ENCODE assay signal across 10 cellular contexts in genomic region chr7:38584443-38585210, GRCh38. TPM values are rescaled to one million over a fixed set of nuclear protein-coding genes. Genes with fewer than 3 reads are reported as not detected.
DNase-seq lines count a peak whose midpoint lies in the region; FAIRE-seq and TF ChIP-seq lines count a peak whose summit lies in the region.
"Had no signal": no experiment of that assay in that cellular context is flagged by ENCODE, and none has a peak within 500 bp of the region (broad histone marks: within the 10 kb centered on the region; RNA-seq: fewer than 3 reads in every experiment).

No MANE protein-coding gene starts in this region.

- peaks cover 18 to 24% of the 10 kb centered on the region in 2 donors for H3K27me3 Mint-ChIP-seq in CD8-positive, alpha-beta memory T cell

- H3K23ac ChIP-seq in mesendoderm (ENCODE audit: low read length), result no peak overlapping the region

- H3K9ac ChIP-seq in mesendoderm (ENCODE audit: low read length) (no peak overlapping the region), kidney (ENCODE audit: low read length in 2 of 2) (no peak overlapping the region)

- no peak for FAIRE-seq in kidney (lab: Jason Lieb, UNC)

- no peak overlapping the region for H3K4ac ChIP-seq in mesendoderm (ENCODE audit: low read depth, low read length)

- no peaks in the 10 kb centered on the region for H3K9me3 ChIP-seq in CD8-positive, alpha-beta memory T cell (ENCODE audit: low read length)
- H3K9me3 ChIP-seq in kidney (ENCODE audit: control insufficient read depth in 1 of 2, low read length in 2 of 2), result no peaks in the 10 kb centered on the region

- H3K4me1 ChIP-seq in mesendoderm (ENCODE audit: control insufficient read depth, low read depth, low read length) (no peaks in the 10 kb centered on the region), kidney (ENCODE audit: control insufficient read depth in 1 of 2, insufficient read depth in 1 of 2, low read depth in 1 of 2, low read length in 2 of 2) (no peaks in the 10 kb centered on the region)
- H3K4me1 ChIP-seq in CD8-positive, alpha-beta memory T cell (ENCODE audit: insufficient read depth, low read length), result no peaks in the 10 kb centered on the region

- H3K4me3 ChIP-seq in choroid plexus epithelial cell (ENCODE audit: low read depth, low read length) (no peak overlapping the region), mesendoderm (ENCODE audit: low read length) (no peak overlapping the region), kidney (ENCODE audit: low read length in 2 of 2) (no peak overlapping the region)
- no peak overlapping the region for H3K4me3 ChIP-seq in CD8-positive, alpha-beta memory T cell (ENCODE audit: low read length)

- H3K9me3 Mint-ChIP-seq in CD8-positive, alpha-beta memory T cell, result peaks cover 0 to 2% (median 0%) of the 10 kb centered on the region in 5 donors

- H3K4me1 Mint-ChIP-seq in CD8-positive, alpha-beta memory T cell, result no peaks in the 10 kb centered on the region
- H3K4me1 Mint-ChIP-seq: CD4-positive, CD25-positive, alpha-beta regulatory T cell had no signal

- no peak overlapping the region for H3K18ac ChIP-seq in mesendoderm (ENCODE audit: low read length)

- POLR2A ChIA-PET in CD8-positive, alpha-beta memory T cell (lab: Charles Lee), result no interaction called here

- no peak for TF ChIP-seq CTCF in choroid plexus epithelial cell (conservative IDR thresholded peaks at IDR 0.05; ENCODE audit: low read depth, low read length)
- TF ChIP-seq CTCF in kidney (IDR thresholded peaks at IDR 0.05; ENCODE audit: borderline replicate concordance, extremely low read depth, insufficient read depth), result no peak

- no peak overlapping the region for H2AK5ac ChIP-seq in mesendoderm (ENCODE audit: low read length)

- H3K4me3 Mint-ChIP-seq in CD8-positive, alpha-beta memory T cell, result no peak overlapping the region
- H3K4me3 Mint-ChIP-seq: CD4-positive, CD25-positive, alpha-beta regulatory T cell had no signal

- no peak overlapping the region for H3K4me2 ChIP-seq in mesendoderm (ENCODE audit: low read length)

- H2BK5ac ChIP-seq in mesendoderm (ENCODE audit: low read length), result no peak overlapping the region

- H3K79me1 ChIP-seq in mesendoderm (ENCODE audit: low read length), result no peaks in the 10 kb centered on the region

- H4K5ac ChIP-seq in mesendoderm (ENCODE audit: low read length), result no peak overlapping the region

- WGBS in mesendoderm (ENCODE audit: extremely low coverage, insufficient coverage, low lambda C conversion rate), result no CpG with 5 or more reads among the region's 11 CpGs

- H3K36me3 ChIP-seq in mesendoderm (ENCODE audit: control insufficient read depth, insufficient read depth, low read length), result no peaks in the 10 kb centered on the region
- H3K36me3 ChIP-seq in CD8-positive, alpha-beta memory T cell (ENCODE audit: insufficient read depth, low read length), result no peaks in the 10 kb centered on the region
- no peaks in the 10 kb centered on the region for H3K36me3 ChIP-seq in kidney (ENCODE audit: control insufficient read depth in 1 of 2, insufficient read depth in 2 of 2, low read length in 2 of 2)

- no peaks in the 10 kb centered on the region for H3K79me2 ChIP-seq in mesendoderm (ENCODE audit: control insufficient read depth, insufficient read depth, low read length)

- no peak overlapping the region for H2BK120ac ChIP-seq in mesendoderm (ENCODE audit: low read depth, low read length)

- no peak overlapping the region for H2BK15ac ChIP-seq in mesendoderm (replicated peaks; ENCODE audit: low read depth)

- intact Hi-C loops in kidney (cut with DNase I), result no loop called here

- H4K8ac ChIP-seq in mesendoderm (ENCODE audit: low read depth, low read length), result no peak overlapping the region

- no peaks in the 10 kb centered on the region for H3K27me3 ChIP-seq in mesendoderm (ENCODE audit: insufficient read depth, low read length, poor library complexity)
- no peaks in the 10 kb centered on the region for H3K27me3 ChIP-seq in CD8-positive, alpha-beta memory T cell (ENCODE audit: insufficient read depth, low read length, poor library complexity, severe bottlenecking)

- DNase-seq in AG20443 (ENCODE audit: low spot score) (peak; percentile 85), LHCN-M2 (ENCODE audit: low read depth) (peak; percentile 20), choroid plexus epithelial cell (ENCODE audit: low read depth) (peak; percentile 64), mesendoderm (peak; percentile 11), 8988T (no peak), NCI-H526 treated with DMSO at 0.1 percent for 48 hours (lab: John Stamatoyannopoulos, UW) (no peak), kidney (no peak)
- no peak for DNase-seq in CD8-positive, alpha-beta memory T cell
- DNase-seq: activated CD8-positive, alpha-beta memory T cell treated with anti-CD3 and anti-CD28 coated beads, Interleukin-2, amount 50 U/mL, for 4 hours; CD4-positive, CD25-positive, alpha-beta regulatory T cell had no signal

- H3K56ac ChIP-seq in mesendoderm (ENCODE audit: low read length), result no peak overlapping the region

- no peaks in the 10 kb centered on the region for H3K36me3 Mint-ChIP-seq in CD8-positive, alpha-beta memory T cell
- H3K36me3 Mint-ChIP-seq: CD4-positive, CD25-positive, alpha-beta regulatory T cell had no signal

- H3K27ac Mint-ChIP-seq in CD8-positive, alpha-beta memory T cell, result no peak overlapping the region
- H3K27ac Mint-ChIP-seq: CD4-positive, CD25-positive, alpha-beta regulatory T cell had no signal

- H3K27ac ChIP-seq in mesendoderm (ENCODE audit: low read depth, low read length), result no peak overlapping the region
- H3K27ac ChIP-seq in CD8-positive, alpha-beta memory T cell (ENCODE audit: low read depth, low read length), result no peak overlapping the region
- no peak overlapping the region for H3K27ac ChIP-seq in kidney (ENCODE audit: low read depth in 2 of 2, low read length in 2 of 2)

- CTCF ChIA-PET in CD8-positive, alpha-beta memory T cell (lab: Charles Lee), result no interaction called here

RNA-seq across cellular contexts. Expression of gene AMPH, which starts 46.5 kb away (rescaled TPM):
- 0.06 and 0.19 TPM in 2 replicates for total RNA-seq in LHCN-M2 (2014; rRNA removed)
- polyA plus RNA-seq in LHCN-M2 (2012), result 0.05 TPM
- 1.7 TPM for polyA plus RNA-seq in mesendoderm (2013, experiment 1 of 2)
- 1.8 TPM for polyA plus RNA-seq in mesendoderm (2013, experiment 2 of 2)
- total RNA-seq in CD8-positive, alpha-beta memory T cell, result not detected
- polyA plus RNA-seq in CD8-positive, alpha-beta memory T cell, result 0.18 TPM
- total RNA-seq in kidney, result 1.2 TPM
- 1.4 TPM for polyA plus RNA-seq in kidney (ENCODE audit: insufficient read depth, low read depth, low replicate concordance)
- total RNA-seq: CD4-positive, CD25-positive, alpha-beta regulatory T cell had no signal

Comparison
In these comparisons a context has a peak if more than half of its experiments do, and no peak if none do; other contexts are left out.
1. DNase-seq: peak in AG20443 (single experiment), LHCN-M2 (single experiment), choroid plexus epithelial cell (single experiment) and mesendoderm (single experiment); none in 8988T (single experiment), CD8-positive, alpha-beta memory T cell (0 of 5), NCI-H526 treated with DMSO at 0.1 percent for 48 hours (single experiment) and kidney (single experiment).